12 cellular contexts compared by ENCODE assay signal in the genomic region with DNA sequence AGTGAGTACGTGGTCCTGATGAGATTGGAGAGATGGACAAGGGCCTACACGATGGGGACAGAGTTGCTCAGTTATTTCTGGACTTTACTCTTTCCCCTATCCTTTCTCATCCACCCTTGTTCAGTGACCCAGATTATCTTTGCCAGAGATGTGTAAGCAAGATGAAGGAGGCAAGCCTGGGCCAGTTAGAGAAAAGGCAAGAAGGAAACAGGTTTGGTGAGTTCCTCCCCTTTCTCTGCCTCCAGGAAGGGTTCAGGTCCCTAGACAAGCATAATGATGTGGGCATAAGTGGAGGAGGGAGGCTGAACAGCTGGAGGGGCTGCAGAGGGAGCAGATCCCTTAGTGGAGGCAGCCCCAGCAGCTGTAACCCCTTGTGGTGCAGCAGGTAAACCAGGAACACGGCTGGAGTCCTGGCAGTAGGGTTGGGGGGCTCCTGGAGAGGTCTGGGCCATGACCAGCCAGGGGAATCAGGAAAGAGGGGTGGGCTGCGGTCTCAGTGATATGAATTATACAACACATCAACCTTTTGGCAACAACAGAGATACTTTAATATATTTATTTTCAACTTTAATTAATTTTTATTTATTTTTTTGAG. TPM values are rescaled to one million over a fixed set of nuclear protein-coding genes. Genes with fewer than 3 reads are reported as not detected.
DNase-seq lines count a peak whose midpoint lies in the region; ATAC-seq and TF ChIP-seq lines count a peak whose summit lies in the region.
"Had no signal": no experiment of that assay in that cellular context is flagged by ENCODE, and none has a peak within 500 bp of the region (broad histone marks: within the 10 kb centered on the region; RNA-seq: fewer than 3 reads in every experiment).

No MANE protein-coding gene starts in this region.

- peaks cover 4% of the 10 kb centered on the region for H3K36me3 Mint-ChIP-seq in CD4-positive, alpha-beta T cell (ENCODE audit: low read depth)
- H3K36me3 Mint-ChIP-seq in Calu3 (ENCODE audit: insufficient read depth, unreplicated experiment), result no peaks in the 10 kb centered on the region
- peaks cover 6% of the 10 kb centered on the region for H3K36me3 Mint-ChIP-seq in activated CD4-positive, alpha-beta memory T cell treated with anti-CD3 and anti-CD28 coated beads, Interleukin-2, amount 10 ng/mL, durations not matched to agents 7 days and 5 days (ENCODE audit: low read depth)

- no peak overlapping the region for H3K4me3 ChIP-seq in mucosa of descending colon

- no peaks in the 10 kb centered on the region for H3K36me3 ChIP-seq in mucosa of descending colon (ENCODE audit: low read depth)

- no peaks in the 10 kb centered on the region for H3K27me3 ChIP-seq in CD4-positive, alpha-beta T cell (ENCODE audit: control insufficient read depth, insufficient read depth, low read length)

- H3K9me3 ChIP-seq in CD4-positive, alpha-beta T cell (ENCODE audit: control insufficient read depth, low read length), result no peaks in the 10 kb centered on the region
- H3K9me3 ChIP-seq in mucosa of descending colon, result no peaks in the 10 kb centered on the region

- H3K9me3 Mint-ChIP-seq in CD4-positive, alpha-beta T cell, result no peaks in the 10 kb centered on the region
- peaks cover 3% of the 10 kb centered on the region for H3K9me3 Mint-ChIP-seq in Calu3 (ENCODE audit: low read depth, unreplicated experiment)
- peaks cover 4% of the 10 kb centered on the region for H3K9me3 Mint-ChIP-seq in activated CD4-positive, alpha-beta memory T cell treated with anti-CD3 and anti-CD28 coated beads, Interleukin-2, amount 10 ng/mL, durations not matched to agents 7 days and 5 days

- no peak for DNase-seq in CD4-positive, alpha-beta T cell
- DNase-seq in Calu3 (no peak), mucosa of descending colon (peak in 1 of 3 donors; percentile 24), amniotic stem cell (lab: John Stamatoyannopoulos, UW) (no peak), cardiac septum (ENCODE audit: low spot score) (no peak)
- DNase-seq in activated CD4-positive, alpha-beta memory T cell treated with anti-CD3 and anti-CD28 coated beads, Interleukin-2, amount 10 ng/mL, durations not matched to agents 7 days and 5 days, result no peak
- DNase-seq: activated T-cell treated with anti-CD3 and anti-CD28 coated beads for 4 hours; central memory CD4-positive, alpha-beta T cell; DND-41; MM.1S had no signal

- intact Hi-C loops in CD4-positive, alpha-beta T cell (cut with DNase I, micrococcal nuclease), result no loop called here
- intact Hi-C loops in Calu3 (cut with micrococcal nuclease; ENCODE audit: unreplicated experiment) (no loop called here), mucosa of descending colon (cut with DNase I, micrococcal nuclease) (no loop called here), cardiac septum (cut with DNase I) (no loop called here)

- ATAC-seq in CD4-positive, alpha-beta T cell (ENCODE audit: poor library complexity), result no peak
- ATAC-seq in mucosa of descending colon (peak; percentile 9), GM19023 (IDR thresholded peaks at IDR 0.05; ENCODE audit: unreplicated experiment) (no peak), HG03196 (IDR thresholded peaks at IDR 0.05; ENCODE audit: unreplicated experiment) (no peak)

- POLR2A ChIA-PET in CD4-positive, alpha-beta T cell (lab: Charles Lee), result interaction anchor here (7.4 to 11.7 kb wide), 2 partner anchors 9 to 17 kb away, joined by 331 to 470 read pairs; partner anchors contain the start of gene CDC42
- POLR2A ChIA-PET in activated CD4-positive, alpha-beta memory T cell treated with anti-CD3 and anti-CD28 coated beads, Interleukin-2, amount 10 ng/mL, durations not matched to agents 7 days and 5 days (lab: Charles Lee), result interaction anchor here (30.7 to 43.8 kb wide), 2 partner anchors 10 to 11 kb away, joined by 1616 read pairs; partner anchors contain the start of gene CDC42

- TF ChIP-seq CTCF in CD4-positive, alpha-beta T cell (IDR thresholded peaks at IDR 0.05), result no peak
- TF ChIP-seq CTCF in Calu3 (IDR thresholded peaks at IDR 0.05; ENCODE audit: unreplicated experiment), result no peak
- TF ChIP-seq CTCF in mucosa of descending colon (IDR thresholded peaks at IDR 0.05), result no peak

- peaks cover 64% of the 10 kb centered on the region for H3K4me1 Mint-ChIP-seq in CD4-positive, alpha-beta T cell (ENCODE audit: low read depth)
- peaks cover 44% of the 10 kb centered on the region for H3K4me1 Mint-ChIP-seq in Calu3 (ENCODE audit: low read depth, unreplicated experiment)
- peaks cover 53% of the 10 kb centered on the region for H3K4me1 Mint-ChIP-seq in activated CD4-positive, alpha-beta memory T cell treated with anti-CD3 and anti-CD28 coated beads, Interleukin-2, amount 10 ng/mL, durations not matched to agents 7 days and 5 days

- H3K27me3 Mint-ChIP-seq in CD4-positive, alpha-beta T cell, result no peaks in the 10 kb centered on the region
- H3K27me3 Mint-ChIP-seq in Calu3 (ENCODE audit: unreplicated experiment), result no peaks in the 10 kb centered on the region
- no peaks in the 10 kb centered on the region for H3K27me3 Mint-ChIP-seq in activated CD4-positive, alpha-beta memory T cell treated with anti-CD3 and anti-CD28 coated beads, Interleukin-2, amount 10 ng/mL, durations not matched to agents 7 days and 5 days

- CTCF ChIA-PET in CD4-positive, alpha-beta T cell (lab: Charles Lee), result no interaction called here
- CTCF ChIA-PET in Calu3 (lab: Charles Lee), result no interaction called here
- CTCF ChIA-PET in activated CD4-positive, alpha-beta memory T cell treated with anti-CD3 and anti-CD28 coated beads, Interleukin-2, amount 10 ng/mL, durations not matched to agents 7 days and 5 days (lab: Charles Lee), result interaction anchor here (8.9 kb wide), 1 partner anchor 19 kb away, joined by 88 read pairs; no protein-coding TSS in a partner anchor

- H3K27ac ChIP-seq in CD4-positive, alpha-beta T cell (ENCODE audit: low read depth, low read length), result no peak overlapping the region

- H3K4me1 ChIP-seq in mucosa of descending colon (ENCODE audit: low read depth), result peaks cover 16% of the 10 kb centered on the region

- BruUV-seq in Calu3 (replicated peaks; lab: Mats Ljungman, UMichigan), result no TSS peak

- H3K27ac Mint-ChIP-seq in CD4-positive, alpha-beta T cell, result peak overlapping the region; percentile 99
- peak overlapping the region; percentile 17 for H3K27ac Mint-ChIP-seq in Calu3 (ENCODE audit: unreplicated experiment)
- H3K27ac Mint-ChIP-seq in activated CD4-positive, alpha-beta memory T cell treated with anti-CD3 and anti-CD28 coated beads, Interleukin-2, amount 10 ng/mL, durations not matched to agents 7 days and 5 days, result peak overlapping the region; percentile 16

- H3K4me3 Mint-ChIP-seq in CD4-positive, alpha-beta T cell, result peak overlapping the region; percentile 46
- peak overlapping the region; percentile 17 for H3K4me3 Mint-ChIP-seq in Calu3 (ENCODE audit: low read depth, unreplicated experiment)
- no peak overlapping the region for H3K4me3 Mint-ChIP-seq in activated CD4-positive, alpha-beta memory T cell treated with anti-CD3 and anti-CD28 coated beads, Interleukin-2, amount 10 ng/mL, durations not matched to agents 7 days and 5 days

RNA-seq across cellular contexts. Expression of gene CDC42, which starts 9.2 kb away (rescaled TPM):
- 100 to 1,000 TPM; 375 to 379 TPM for total RNA-seq in CD4-positive, alpha-beta T cell
- total RNA-seq in Calu3 (2022), result 194 and 204 TPM in 2 replicates
- 100 to 1,000 TPM; 377 to 388 TPM for total RNA-seq in activated CD4-positive, alpha-beta memory T cell treated with anti-CD3 and anti-CD28 coated beads, Interleukin-2, amount 10 ng/mL, durations not matched to agents 7 days and 5 days
- total RNA-seq in mucosa of descending colon, result 100 to 1,000 TPM; 231 to 292 (median 282) TPM
- total RNA-seq in cardiac septum, result 164 TPM

RNA-seq across cellular contexts. Expression of gene CELA3A, which starts 41.8 kb away (rescaled TPM):
- total RNA-seq in CD4-positive, alpha-beta T cell, result not detected
- total RNA-seq in Calu3 (2022) (not detected in 2 replicates), mucosa of descending colon (1 to 10 TPM in 1 of 3 donors, under 1 TPM in 1, not detected in 1; 0.65 to 1.0 TPM), cardiac septum (not detected)
- total RNA-seq in activated CD4-positive, alpha-beta memory T cell treated with anti-CD3 and anti-CD28 coated beads, Interleukin-2, amount 10 ng/mL, durations not matched to agents 7 days and 5 days, result not detected

Comparison
In these comparisons a context has a peak if more than half of its experiments do, and no peak if none do; other contexts are left out.
1. H3K27ac Mint-ChIP-seq: peak in every context shown above with its lines; median percentile 99 in CD4-positive, alpha-beta T cell; 17 in Calu3; 16 in activated CD4-positive, alpha-beta memory T cell treated with anti-CD3 and anti-CD28 coated beads, Interleukin-2, amount 10 ng/mL, durations not matched to agents 7 days and 5 days.